Comparison of ENCODE assay signal across 26 cellular contexts in the genomic region with DNA sequence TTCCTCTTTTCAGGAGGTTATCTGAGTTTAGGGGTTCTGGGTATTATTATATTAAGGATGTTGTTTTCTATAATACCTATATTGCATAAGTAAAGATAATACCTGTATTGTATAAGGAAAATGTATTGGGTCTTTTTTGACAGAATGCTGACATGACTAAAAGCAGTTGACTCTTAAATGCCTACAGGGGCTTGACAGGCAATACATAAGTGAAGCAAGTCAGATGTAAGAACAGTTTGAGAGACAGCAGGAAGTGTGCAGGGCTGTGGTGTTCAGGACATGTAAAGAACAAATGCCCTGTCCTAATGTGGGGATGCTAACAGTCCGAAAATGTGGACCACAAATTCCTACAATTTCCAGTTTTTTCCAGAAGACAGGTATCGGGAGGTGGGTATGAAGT. TPM values are rescaled to one million over a fixed set of nuclear protein-coding genes. Genes with fewer than 3 reads are reported as not detected.
"Had no signal": no experiment of that assay in that cellular context is flagged by ENCODE, and none has a peak within 500 bp of the region (broad histone marks: within the 10 kb centered on the region; RNA-seq: fewer than 3 reads in every experiment).

No MANE protein-coding gene starts in this region.

- H3K9me3 ChIP-seq: colonic mucosa, esophagus squamous epithelium, gastrocnemius medialis, heart right ventricle, left lung, lower lobe of right lung, mucosa of descending colon had no signal

- H3K27ac ChIP-seq: colonic mucosa, epithelial cell of prostate, esophagus squamous epithelium, gastrocnemius medialis, heart right ventricle, left lung, lower lobe of right lung had no signal

- H3K4me3 ChIP-seq: colonic mucosa, esophagus squamous epithelium, gastrocnemius medialis, heart right ventricle, left lung, lower lobe of right lung, mucosa of descending colon had no signal

- H3K27me3 ChIP-seq: colonic mucosa, esophagus squamous epithelium, gastrocnemius medialis, left lung had no signal

- H3K36me3 ChIP-seq: colonic mucosa, esophagus squamous epithelium, gastrocnemius medialis, heart right ventricle, left lung, lower lobe of right lung had no signal

- H3K4me1 ChIP-seq: colonic mucosa, esophagus squamous epithelium, gastrocnemius medialis, heart right ventricle, left lung, lower lobe of right lung had no signal

- DNase-seq: colonic mucosa; cortex of kidney; effector CD8-positive, alpha-beta T cell; effector memory CD8-positive, alpha-beta T cell; endodermal cell; erythroblast; esophagus squamous epithelium; foreskin fibroblast; foreskin melanocyte; gastrocnemius medialis; glutamatergic neuron; head of caudate nucleus; heart right ventricle; hippocampal formation; left cardiac atrium; left lung; left ventricle myocardium superior; lower lobe of right lung; mesenchymal stem cell; mucosa of descending colon had no signal

- ATAC-seq: effector memory CD8-positive, alpha-beta T cell; esophagus mucosa; gastrocnemius medialis; heart right ventricle; left cardiac atrium; left lung; left ventricle myocardium superior; lower lobe of right lung; mucosa of descending colon had no signal

RNA-seq across cellular contexts. Expression of a gene that starts 30.2 kb away (rescaled TPM):
- total RNA-seq: colonic mucosa, esophagus mucosa, glomerular endothelial cell, left cardiac atrium, left ventricle myocardium superior, lung microvascular endothelial cell, mesenteric fat pad had no signal
- polyA plus RNA-seq: heart right ventricle, keratinocyte had no signal
